Comparison of ENCODE assay signal across 9 cellular contexts in the genomic region with DNA sequence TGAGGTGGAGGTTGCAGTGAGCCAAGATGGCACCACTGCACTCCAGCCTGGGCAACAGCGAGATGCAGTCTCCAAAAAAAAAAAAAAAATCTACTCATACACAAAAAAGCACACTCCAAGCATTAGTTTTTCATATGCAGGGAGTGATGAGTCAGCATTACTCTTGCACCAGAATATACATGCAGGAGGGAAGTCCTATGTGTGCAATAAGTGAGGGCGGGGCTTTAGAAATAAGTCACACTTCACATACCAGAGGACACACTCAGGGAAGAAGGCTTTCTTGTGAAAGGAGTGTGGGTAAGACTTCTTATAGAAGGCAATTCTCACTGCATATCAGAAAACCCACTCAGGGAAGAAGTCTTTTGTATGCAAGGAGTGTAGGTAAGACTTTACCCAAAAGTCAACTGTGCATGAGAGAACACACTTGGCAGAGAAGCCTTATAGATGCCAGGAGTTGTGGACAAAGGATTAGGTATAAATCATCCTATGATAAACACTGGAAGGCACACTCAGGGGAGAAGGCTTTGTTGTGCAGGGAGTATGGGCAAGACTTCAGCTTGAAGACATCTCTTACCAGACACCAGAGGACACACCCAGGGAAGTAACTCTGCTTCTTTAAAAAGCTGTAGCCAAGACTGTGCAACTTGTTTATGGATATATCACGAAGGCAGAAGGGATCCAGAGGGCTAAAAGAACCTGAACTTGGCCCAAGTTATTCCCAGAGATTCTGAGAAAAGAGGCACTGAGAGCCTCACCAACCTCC. TPM values are rescaled to one million over a fixed set of nuclear protein-coding genes. Genes with fewer than 3 reads are reported as not detected.
DNase-seq lines count a peak whose midpoint lies in the region; ATAC-seq, FAIRE-seq and TF ChIP-seq lines count a peak whose summit lies in the region.
"Had no signal": no experiment of that assay in that cellular context is flagged by ENCODE, and none has a peak within 500 bp of the region (broad histone marks: within the 10 kb centered on the region; RNA-seq: fewer than 3 reads in every experiment).

No MANE protein-coding gene starts in this region.

- H3K27ac Mint-ChIP-seq in astrocyte (ENCODE audit: unreplicated experiment) = no peak overlapping the region

- H3K4me1 Mint-ChIP-seq in astrocyte (ENCODE audit: low read depth, unreplicated experiment) = peaks cover 6% of the 10 kb centered on the region

- intact Hi-C loops in left colon (cut with DNase I, micrococcal nuclease) = no loop called here

- no peak for TF ChIP-seq CTCF in astrocyte (IDR thresholded peaks at IDR 0.05; ENCODE audit: insufficient read depth, low read depth, low read length)

- ATAC-seq in left colon (peak; percentile 92), SK-N-SH treated with all-trans-retinoic acid at 6 μM for 48 hours (no peak; the same call in 1 of the 3 replicates)

- no peaks in the 10 kb centered on the region for H3K27me3 Mint-ChIP-seq in astrocyte (ENCODE audit: low read depth, unreplicated experiment)

- peak overlapping the region; percentile 8 for H3K4me2 ChIP-seq in astrocyte (ENCODE audit: low read length)

- H2AFZ ChIP-seq in astrocyte (ENCODE audit: low read depth, low read length) = no peak overlapping the region

- FAIRE-seq in astrocyte (lab: Jason Lieb, UNC) = no peak

- H3K27ac ChIP-seq in astrocyte (ENCODE audit: low read depth, low read length) = no peak overlapping the region

- peaks cover 12% of the 10 kb centered on the region for H3K36me3 Mint-ChIP-seq in astrocyte (ENCODE audit: low read depth, unreplicated experiment)

- no peaks in the 10 kb centered on the region for H3K9me3 Mint-ChIP-seq in astrocyte (ENCODE audit: unreplicated experiment)

- H3K4me3 ChIP-seq in astrocyte (ENCODE audit: insufficient read depth, low read depth, low read length) = no peak overlapping the region

- peaks cover 35% of the 10 kb centered on the region for H3K79me2 ChIP-seq in astrocyte (ENCODE audit: insufficient read depth, low read length)

- in situ Hi-C loops in KBM-7 (cut with MboI; ENCODE audit: low pct_unique_long_range_greater_than_20kb, low sequenced_read_pairs) = no loop called here

- no peaks in the 10 kb centered on the region for H3K36me3 ChIP-seq in astrocyte (ENCODE audit: insufficient read depth, low read length)

- peaks cover 36% of the 10 kb centered on the region for H4K20me1 ChIP-seq in astrocyte (ENCODE audit: insufficient read depth, low read length)

- peak; percentile 45 for DNase-seq in AG20443 (ENCODE audit: low spot score)
- peak; percentile 21 for DNase-seq in KBM-7
- peak; percentile 64 for DNase-seq in astrocyte (ENCODE audit: low read depth)
- peak in 1 of 2 donors; percentile 35 for DNase-seq in left colon
- no peak for DNase-seq in cortex of kidney (lab: John Stamatoyannopoulos, UW)
- DNase-seq in iPS-NIHi7 (ENCODE audit: extremely low spot score) = no peak
- DNase-seq in GOT3 (lab: John Stamatoyannopoulos, UW) = no peak
- DNase-seq: DMS53 had no signal

- H3K9me3 ChIP-seq in astrocyte (ENCODE audit: insufficient read depth, low read depth, low read length) = no peaks in the 10 kb centered on the region

- no peak overlapping the region for H3K9ac ChIP-seq in astrocyte (ENCODE audit: low read length)

- peaks cover 7% of the 10 kb centered on the region for H3K4me1 ChIP-seq in astrocyte (ENCODE audit: insufficient read depth, low read length)

- no peaks in the 10 kb centered on the region for H3K27me3 ChIP-seq in astrocyte (ENCODE audit: insufficient read depth, low read length)

- no peak overlapping the region for H3K4me3 Mint-ChIP-seq in astrocyte (ENCODE audit: unreplicated experiment)

TF ChIP-seq in SK-N-SH treated with all-trans-retinoic acid at 6 μM for 48 hours, 23 proteins besides CTCF, POLR2A, EP300 and RAD21:
- TF ChIP-seq, protein P1, sequence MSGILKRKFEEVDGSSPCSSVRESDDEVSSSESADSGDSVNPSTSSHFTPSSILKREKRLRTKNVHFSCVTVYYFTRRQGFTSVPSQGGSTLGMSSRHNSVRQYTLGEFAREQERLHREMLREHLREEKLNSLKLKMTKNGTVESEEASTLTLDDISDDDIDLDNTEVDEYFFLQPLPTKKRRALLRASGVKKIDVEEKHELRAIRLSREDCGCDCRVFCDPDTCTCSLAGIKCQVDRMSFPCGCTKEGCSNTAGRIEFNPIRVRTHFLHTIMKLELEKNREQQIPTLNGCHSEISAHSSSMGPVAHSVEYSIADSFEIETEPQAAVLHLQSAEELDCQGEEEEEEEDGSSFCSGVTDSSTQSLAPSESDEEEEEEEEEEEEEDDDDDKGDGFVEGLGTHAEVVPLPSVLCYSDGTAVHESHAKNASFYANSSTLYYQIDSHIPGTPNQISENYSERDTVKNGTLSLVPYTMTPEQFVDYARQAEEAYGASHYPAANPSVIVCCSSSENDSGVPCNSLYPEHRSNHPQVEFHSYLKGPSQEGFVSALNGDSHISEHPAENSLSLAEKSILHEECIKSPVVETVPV (CRISPR knock-in tag; IDR thresholded peaks at IDR 0.05) = no peak
- TF ChIP-seq ZFP3 (CRISPR knock-in tag; IDR thresholded peaks at IDR 0.05) (no peak), RARB (CRISPR knock-in tag; IDR thresholded peaks at IDR 0.05) (no peak), ISL1 (CRISPR knock-in tag; IDR thresholded peaks at IDR 0.05) (no peak), CSDC2 (CRISPR knock-in tag; IDR thresholded peaks at IDR 0.05) (no peak), ESRRG (CRISPR knock-in tag; IDR thresholded peaks at IDR 0.05) (no peak), TOX (CRISPR knock-in tag; IDR thresholded peaks at IDR 0.05; ENCODE audit: borderline replicate concordance) (no peak), ZNF8 (CRISPR knock-in tag; IDR thresholded peaks at IDR 0.05) (no peak), ARNTL (CRISPR knock-in tag; IDR thresholded peaks at IDR 0.05; ENCODE audit: borderline replicate concordance, low read depth) (no peak), ZC3H10 (CRISPR knock-in tag; IDR thresholded peaks at IDR 0.05) (no peak), ZNF70 (CRISPR knock-in tag; IDR thresholded peaks at IDR 0.05) (no peak), BACH2 (CRISPR knock-in tag; IDR thresholded peaks at IDR 0.05; ENCODE audit: borderline replicate concordance) (no peak), OSR1 (CRISPR knock-in tag; IDR thresholded peaks at IDR 0.05) (no peak)
- TF ChIP-seq, protein P2, sequence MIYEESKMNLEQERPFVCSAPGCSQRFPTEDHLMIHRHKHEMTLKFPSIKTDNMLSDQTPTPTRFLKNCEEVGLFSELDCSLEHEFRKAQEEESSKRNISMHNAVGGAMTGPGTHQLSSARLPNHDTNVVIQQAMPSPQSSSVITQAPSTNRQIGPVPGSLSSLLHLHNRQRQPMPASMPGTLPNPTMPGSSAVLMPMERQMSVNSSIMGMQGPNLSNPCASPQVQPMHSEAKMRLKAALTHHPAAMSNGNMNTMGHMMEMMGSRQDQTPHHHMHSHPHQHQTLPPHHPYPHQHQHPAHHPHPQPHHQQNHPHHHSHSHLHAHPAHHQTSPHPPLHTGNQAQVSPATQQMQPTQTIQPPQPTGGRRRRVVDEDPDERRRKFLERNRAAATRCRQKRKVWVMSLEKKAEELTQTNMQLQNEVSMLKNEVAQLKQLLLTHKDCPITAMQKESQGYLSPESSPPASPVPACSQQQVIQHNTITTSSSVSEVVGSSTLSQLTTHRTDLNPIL (CRISPR knock-in tag; IDR thresholded peaks at IDR 0.05; ENCODE audit: low read depth) = no peak
TF ChIP-seq in SK-N-SH treated with all-trans-retinoic acid at 6 μM for 48 hours: peak in this region for 0.

RNA-seq across cellular contexts. Expression of a gene that starts 50.5 kb away (rescaled TPM):
- total RNA-seq in astrocyte (35.1 and 38.3 TPM in 2 replicates), left colon (10 to 100 TPM; 38.3 to 39.2 TPM)

Comparison
In these comparisons a context has a peak if more than half of its experiments do, and no peak if none do; other contexts are left out.
1. DNase-seq: peak in AG20443 (single experiment), KBM-7 (single experiment) and astrocyte (single experiment); none in cortex of kidney (single experiment), iPS-NIHi7 (single experiment) and GOT3 (single experiment).